Comparison of ENCODE assay signal across 24 cellular contexts in genomic region chr5:76836181-76836580, GRCh38. TPM values are rescaled to one million over a fixed set of nuclear protein-coding genes. Genes with fewer than 3 reads are reported as not detected.
DNase-seq lines count a peak whose midpoint lies in the region; ATAC-seq, FAIRE-seq and TF ChIP-seq lines count a peak whose summit lies in the region.
"Had no signal": no experiment of that assay in that cellular context is flagged by ENCODE, and none has a peak within 500 bp of the region (broad histone marks: within the 10 kb centered on the region; RNA-seq: fewer than 3 reads in every experiment).

No MANE protein-coding gene starts in this region.

- H3K27me3 Mint-ChIP-seq in natural killer cell treated with Interleukin-12 subunit alpha and Interleukin-12 subunit beta and Interleukin-15 and Interleukin-18, amount 100 ng/mL, for 72 hours = peaks cover 0 to 6% of the 10 kb centered on the region in 2 donors
- H3K27me3 Mint-ChIP-seq: activated CD4-positive, alpha-beta T cell treated with anti-CD3 and anti-CD28 coated beads for 36 hours; CD4-positive, CD25-positive, alpha-beta regulatory T cell; dendritic cell treated with granulocyte-macrophage colony-stimulating factor and Interleukin-4, amounts not matched to agents 40 ng/mL and 50 ng/mL, for 4 days had no signal

- no peak for TF ChIP-seq EP300 in SK-N-SH (IDR thresholded peaks at IDR 0.05; ENCODE audit: borderline replicate concordance in 1 of 2, low read depth in 1 of 2, low read length in 1 of 2)

- H4K20me1 ChIP-seq in SK-N-SH (ENCODE audit: insufficient read depth) = no peaks in the 10 kb centered on the region
- no peaks in the 10 kb centered on the region for H4K20me1 ChIP-seq in osteoblast (ENCODE audit: insufficient read depth, low read length)

- H3K4me1 ChIP-seq in SK-N-SH (ENCODE audit: control insufficient read depth in 1 of 2, insufficient read depth in 2 of 2, low read depth in 1 of 2, low read length in 1 of 2) (peaks cover 0 to 16% of the 10 kb centered on the region in 2 experiments; a peak in 1 of 4 replicates), osteoblast (ENCODE audit: insufficient read depth, low read length) (peaks cover 18% of the 10 kb centered on the region)
- H3K4me1 ChIP-seq: gastrocnemius medialis, left ventricle myocardium inferior, right lobe of liver had no signal

- H3K4me2 ChIP-seq in SK-N-SH (no peak overlapping the region), osteoblast (ENCODE audit: insufficient read depth, low read length) (no peak overlapping the region)

- no peak overlapping the region for H3K4me3 Mint-ChIP-seq in natural killer cell treated with Interleukin-12 subunit alpha and Interleukin-12 subunit beta and Interleukin-15 and Interleukin-18, amount 100 ng/mL, for 72 hours
- H3K4me3 Mint-ChIP-seq: activated CD4-positive, alpha-beta T cell treated with anti-CD3 and anti-CD28 coated beads for 36 hours; CD4-positive, CD25-positive, alpha-beta regulatory T cell; dendritic cell treated with granulocyte-macrophage colony-stimulating factor and Interleukin-4, amounts not matched to agents 40 ng/mL and 50 ng/mL, for 4 days; nephron progenitor cell had no signal

- H3K9me2 ChIP-seq in SK-N-SH = no peaks in the 10 kb centered on the region

- peaks cover 18% of the 10 kb centered on the region for H3F3A ChIP-seq in SK-N-SH (replicated peaks; ENCODE audit: insufficient read depth)

- H3K9me3 Mint-ChIP-seq in natural killer cell treated with Interleukin-12 subunit alpha and Interleukin-12 subunit beta and Interleukin-15 and Interleukin-18, amount 100 ng/mL, for 72 hours = no peaks in the 10 kb centered on the region
- H3K9me3 Mint-ChIP-seq: CD4-positive, CD25-positive, alpha-beta regulatory T cell; dendritic cell treated with granulocyte-macrophage colony-stimulating factor and Interleukin-4, amounts not matched to agents 40 ng/mL and 50 ng/mL, for 4 days; nephron progenitor cell had no signal

- H3K4me3 ChIP-seq in SK-N-SH (ENCODE audit: low read depth in 2 of 2, low read length in 1 of 2) (no peak overlapping the region), epithelial cell of esophagus (ENCODE audit: low read length) (no peak overlapping the region), osteoblast (ENCODE audit: insufficient read depth, low read length) (no peak overlapping the region)
- H3K4me3 ChIP-seq: cardiac muscle cell, gastrocnemius medialis, left ventricle myocardium inferior, right lobe of liver, thoracic aorta had no signal

- H3K36me3 ChIP-seq in SK-N-SH (replicated peaks in 1 of 2; ENCODE audit: control insufficient read depth in 1 of 2, insufficient read depth in 2 of 2, low read length in 1 of 2) (peaks cover 0 to 19% of the 10 kb centered on the region in 2 experiments), osteoblast (ENCODE audit: insufficient read depth, low read length) (no peaks in the 10 kb centered on the region)
- H3K36me3 ChIP-seq: cardiac muscle cell, gastrocnemius medialis, left ventricle myocardium inferior, right lobe of liver, thoracic aorta had no signal

- POLR2A ChIA-PET in SK-N-SH (lab: Yijun Ruan, JAX) = no interaction called here

- H3K9ac ChIP-seq in SK-N-SH = no peak overlapping the region

- TF ChIP-seq CTCF in SK-N-SH (IDR thresholded peaks at IDR 0.05) (peak; percentile 30), epithelial cell of esophagus (IDR thresholded peaks at IDR 0.05; ENCODE audit: insufficient read depth, low read depth, low read length, missing control alignments) (peak; percentile 25), osteoblast (IDR thresholded peaks at IDR 0.05; ENCODE audit: extremely low read depth, low read depth, low read length) (peak; percentile 15)

- CTCF ChIA-PET in SK-N-SH (lab: Yijun Ruan, JAX) = no interaction called here

- WGBS in SK-N-SH (ENCODE audit: low lambda C conversion rate) = 95% methylated on average over 2 of the region's 2 CpGs

- FAIRE-seq in G401.6 (lab: Jason Lieb, UNC) = peak; percentile 30
- FAIRE-seq: endometrium had no signal

- DNase-seq in SK-N-SH (no peak), epithelial cell of esophagus (ENCODE audit: low read depth) (no peak), osteoblast (ENCODE audit: insufficient read length, low spot score, missing footprints) (no peak), NCI-H748 treated with DMSO at 0.1 percent for 48 hours (lab: John Stamatoyannopoulos, UW) (no peak), OCI-M2 (lab: John Stamatoyannopoulos, UW; ENCODE audit: unreplicated experiment) (no peak)
- DNase-seq in natural killer cell treated with Interleukin-12 subunit alpha and Interleukin-12 subunit beta and Interleukin-15 and Interleukin-18, amount 100 ng/mL, for 72 hours (ENCODE audit: low spot score) = no peak
- DNase-seq: activated CD4-positive, alpha-beta T cell treated with anti-CD3 and anti-CD28 coated beads for 36 hours; CD4-positive, CD25-positive, alpha-beta regulatory T cell; gastrocnemius medialis; hypothalamus; left ventricle myocardium inferior; NCI-H1436; NCI-H2107; nephron progenitor cell; right lobe of liver; stimulated activated CD4-positive, alpha-beta T cell treated with anti-CD3 and anti-CD28 coated beads, Interleukin-4, amount 100 ng/mL, for 4 hours; stimulated activated naive CD4-positive, alpha-beta T cell had no signal

- no peak for TF ChIP-seq RAD21 in SK-N-SH (IDR thresholded peaks at IDR 0.05; ENCODE audit: low read length)

- H3K9me3 ChIP-seq in SK-N-SH = no peaks in the 10 kb centered on the region
- H3K9me3 ChIP-seq in osteoblast (ENCODE audit: low read depth, low read length) = no peaks in the 10 kb centered on the region
- H3K9me3 ChIP-seq: gastrocnemius medialis, left ventricle myocardium inferior, right lobe of liver, thoracic aorta had no signal

- H3K4me1 Mint-ChIP-seq in natural killer cell treated with Interleukin-12 subunit alpha and Interleukin-12 subunit beta and Interleukin-15 and Interleukin-18, amount 100 ng/mL, for 72 hours (ENCODE audit: low read depth in 2 of 2) = peaks cover 0 to 5% of the 10 kb centered on the region in 2 donors
- H3K4me1 Mint-ChIP-seq: CD4-positive, CD25-positive, alpha-beta regulatory T cell had no signal

- ATAC-seq in natural killer cell treated with Interleukin-12 subunit alpha and Interleukin-12 subunit beta and Interleukin-15 and Interleukin-18, amount 100 ng/mL, for 72 hours = no peak
- ATAC-seq: activated CD4-positive, alpha-beta T cell treated with anti-CD3 and anti-CD28 coated beads for 36 hours; gastrocnemius medialis; Panc1; right lobe of liver had no signal

- H3K27ac Mint-ChIP-seq in natural killer cell treated with Interleukin-12 subunit alpha and Interleukin-12 subunit beta and Interleukin-15 and Interleukin-18, amount 100 ng/mL, for 72 hours = no peak overlapping the region
- H3K27ac Mint-ChIP-seq: activated CD4-positive, alpha-beta T cell treated with anti-CD3 and anti-CD28 coated beads for 36 hours; CD4-positive, CD25-positive, alpha-beta regulatory T cell; dendritic cell treated with granulocyte-macrophage colony-stimulating factor and Interleukin-4, amounts not matched to agents 40 ng/mL and 50 ng/mL, for 4 days; nephron progenitor cell had no signal

- H3K79me2 ChIP-seq in SK-N-SH (ENCODE audit: insufficient read depth) (no peaks in the 10 kb centered on the region), osteoblast (ENCODE audit: insufficient read depth, low read length) (no peaks in the 10 kb centered on the region)

- no peaks in the 10 kb centered on the region for H3K36me3 Mint-ChIP-seq in natural killer cell treated with Interleukin-12 subunit alpha and Interleukin-12 subunit beta and Interleukin-15 and Interleukin-18, amount 100 ng/mL, for 72 hours

- H3K27me3 ChIP-seq in SK-N-SH (ENCODE audit: insufficient read depth) (no peaks in the 10 kb centered on the region), osteoblast (ENCODE audit: insufficient read depth, low read length) (no peaks in the 10 kb centered on the region)
- H3K27me3 ChIP-seq: cardiac muscle cell, gastrocnemius medialis, right lobe of liver had no signal

- no peak overlapping the region for H2AFZ ChIP-seq in SK-N-SH (ENCODE audit: low read depth)
- H2AFZ ChIP-seq in osteoblast (ENCODE audit: low read length) = no peak overlapping the region

- no peak overlapping the region for H3K27ac ChIP-seq in SK-N-SH (ENCODE audit: low read depth in 2 of 2, low read length in 1 of 2)
- no peak overlapping the region for H3K27ac ChIP-seq in osteoblast (ENCODE audit: low read depth, low read length)
- H3K27ac ChIP-seq: cardiac muscle cell, gastrocnemius medialis, left ventricle myocardium inferior, right lobe of liver, thoracic aorta had no signal

TF ChIP-seq in SK-N-SH, 30 proteins besides CTCF, POLR2A, EP300 and RAD21 (continues in another document):
- no peak for TF ChIP-seq NRF1 (IDR thresholded peaks at IDR 0.05; ENCODE audit: low read depth, low read length)
- TF ChIP-seq MXI1 (IDR thresholded peaks at IDR 0.05; ENCODE audit: low read depth, low read length) = no peak
- no peak for TF ChIP-seq MEF2A (IDR thresholded peaks at IDR 0.05; ENCODE audit: borderline replicate concordance, low read depth)
- no peak for TF ChIP-seq JUND (IDR thresholded peaks at IDR 0.05)

RNA-seq across cellular contexts. Expression of gene S100Z, which starts 13.6 kb away (rescaled TPM):
- not detected in 2 replicates for polyA plus RNA-seq in SK-N-SH (2012; rRNA removed)
- polyA plus RNA-seq in SK-N-SH (2012; cell fraction: cytosol; rRNA removed) = not detected in 2 replicates
- polyA plus RNA-seq in SK-N-SH (2012; cell fraction: nucleus; rRNA removed) = not detected in 2 replicates
- total RNA-seq in osteoblast = not detected in 2 replicates
- not detected for total RNA-seq in natural killer cell treated with Interleukin-12 subunit alpha and Interleukin-12 subunit beta and Interleukin-15 and Interleukin-18, amount 100 ng/mL, for 72 hours
- total RNA-seq: gastrocnemius medialis, left ventricle myocardium inferior, NCI-H460, thoracic aorta had no signal

RNA-seq across cellular contexts. Expression of gene F2RL1, which starts 17.4 kb away (rescaled TPM):
- polyA plus RNA-seq in SK-N-SH (2012; rRNA removed) = 31.3 and 41.3 TPM in 2 replicates
- 35.5 and 38.7 TPM in 2 replicates for polyA plus RNA-seq in SK-N-SH (2012; cell fraction: cytosol; rRNA removed)
- 5.9 and 13.8 TPM in 2 replicates for polyA plus RNA-seq in SK-N-SH (2012; cell fraction: nucleus; rRNA removed)
- 1.8 and 5.3 TPM in 2 replicates for total RNA-seq in osteoblast
- total RNA-seq in natural killer cell treated with Interleukin-12 subunit alpha and Interleukin-12 subunit beta and Interleukin-15 and Interleukin-18, amount 100 ng/mL, for 72 hours = not detected
- total RNA-seq: cardiac muscle cell had no signal
